In the genomic region with DNA sequence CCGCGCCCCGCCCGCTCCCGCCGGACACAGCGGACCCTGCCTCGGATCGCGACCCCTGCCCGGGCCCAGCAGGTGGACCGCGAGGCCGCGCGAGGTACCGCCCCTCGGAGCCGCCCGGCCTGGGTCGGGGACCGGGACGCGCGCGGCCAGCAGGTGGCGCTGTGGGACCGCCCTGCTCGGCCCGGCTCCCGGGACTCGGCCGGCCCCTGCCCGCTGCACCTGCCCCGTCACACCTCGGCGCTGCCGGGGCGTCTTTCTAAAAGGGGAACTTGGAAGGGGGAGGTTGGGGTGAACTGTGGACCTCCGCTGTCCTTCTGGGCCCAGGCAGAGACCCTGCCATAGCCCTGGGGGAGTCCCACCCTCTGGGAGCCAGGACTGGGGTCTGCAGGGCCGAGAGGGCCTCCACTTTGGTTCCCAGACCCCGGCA, we compare ENCODE assay signal across 9 cellular contexts. TPM values are rescaled to one million over a fixed set of nuclear protein-coding genes. Genes with fewer than 3 reads are reported as not detected.
DNase-seq lines count a peak whose midpoint lies in the region; ATAC-seq, FAIRE-seq and TF ChIP-seq lines count a peak whose summit lies in the region.
"Had no signal": no experiment of that assay in that cellular context is flagged by ENCODE, and none has a peak within 500 bp of the region (broad histone marks: within the 10 kb centered on the region; RNA-seq: fewer than 3 reads in every experiment).

No MANE protein-coding gene starts in this region.

- WGBS in hepatocyte (ENCODE audit: low lambda C conversion rate, missing lambda C conversion rate) = 7% methylated on average over 23 of the region's 42 CpGs
- 2 to 4% (median 3%) methylated on average over 13 to 42 of the region's 42 CpGs for WGBS in small intestine, 3 donors

- no peaks in the 10 kb centered on the region for H4K20me1 ChIP-seq in SU-DHL-6 (ENCODE audit: low read depth, low read length)
- no peaks in the 10 kb centered on the region for H4K20me1 ChIP-seq in hepatocyte (ENCODE audit: insufficient read depth, poor library complexity, severe bottlenecking)

- peaks cover 31% of the 10 kb centered on the region for H3K4me1 Mint-ChIP-seq in activated naive CD8-positive, alpha-beta T cell treated with anti-CD3 and anti-CD28 coated beads, Interleukin-2, amount 10 ng/mL, durations not matched to agents 7 days and 5 days

- H2AFZ ChIP-seq in SU-DHL-6 (ENCODE audit: low read depth, low read length, severe bottlenecking) = no peak overlapping the region
- no peak overlapping the region for H2AFZ ChIP-seq in hepatocyte

- H3K4me1 ChIP-seq in hepatocyte (ENCODE audit: insufficient read depth) (peaks cover 10% of the 10 kb centered on the region), small intestine (ENCODE audit: control insufficient read depth in 2 of 2, insufficient read depth in 1 of 2, low read depth in 1 of 2, low read length in 1 of 2) (no peaks in the 10 kb centered on the region)

- peaks cover 31% of the 10 kb centered on the region for H3F3A ChIP-seq in SU-DHL-6 (ENCODE audit: insufficient read depth)

- FAIRE-seq in small intestine (lab: Jason Lieb, UNC) = no peak

- H3K27me3 ChIP-seq in SU-DHL-6 (ENCODE audit: low read length) (no peaks in the 10 kb centered on the region), hepatocyte (no peaks in the 10 kb centered on the region), small intestine (ENCODE audit: control insufficient read depth in 2 of 2, insufficient read depth in 2 of 2, low read length in 2 of 2) (no peaks in the 10 kb centered on the region)

- H3K79me2 ChIP-seq in SU-DHL-6 (ENCODE audit: insufficient read depth, low read length) (no peaks in the 10 kb centered on the region), hepatocyte (no peaks in the 10 kb centered on the region)

- no peaks in the 10 kb centered on the region for H3K9me2 ChIP-seq in SU-DHL-6 (replicated peaks; ENCODE audit: insufficient read depth, low read length)
- no peaks in the 10 kb centered on the region for H3K9me2 ChIP-seq in hepatocyte (replicated peaks; ENCODE audit: insufficient read depth)

- H3K36me3 ChIP-seq in SU-DHL-6 (ENCODE audit: low read length) (no peaks in the 10 kb centered on the region), hepatocyte (replicated peaks; ENCODE audit: insufficient read depth, low read depth) (no peaks in the 10 kb centered on the region), small intestine (ENCODE audit: control insufficient read depth in 2 of 2, insufficient read depth in 2 of 2, low read length in 2 of 2) (no peaks in the 10 kb centered on the region)

- TF ChIP-seq CTCF in SU-DHL-6 (IDR thresholded peaks at IDR 0.05; ENCODE audit: insufficient read depth, low read length, poor library complexity, severe bottlenecking) (peak; percentile 67), hepatocyte (IDR thresholded peaks at IDR 0.05; ENCODE audit: poor library complexity) (peak; percentile 61)

- DNase-seq in DMS53 (lab: John Stamatoyannopoulos, UW) (peak; percentile 74), hepatocyte (ENCODE audit: low spot score) (peak; percentile 85), putamen (ENCODE audit: low spot score) (no peak), small intestine (no peak)
- DNase-seq in activated naive CD8-positive, alpha-beta T cell treated with anti-CD3 and anti-CD28 coated beads, Interleukin-2, amount 10 ng/mL, durations not matched to agents 7 days and 5 days = peak; percentile 93
- DNase-seq in stimulated activated CD4-positive, alpha-beta T cell treated with anti-CD3 and anti-CD28 coated beads, Interleukin-1b, Interleukin-23, amount 100 ng/mL, for 48 hours = peak; percentile 73

- no peaks in the 10 kb centered on the region for H3K9me3 ChIP-seq in SU-DHL-6 (ENCODE audit: insufficient read depth, low read length)
- no peaks in the 10 kb centered on the region for H3K9me3 ChIP-seq in hepatocyte (ENCODE audit: low read depth)
- H3K9me3 ChIP-seq in small intestine (ENCODE audit: control insufficient read depth, low read depth) = no peaks in the 10 kb centered on the region

- peak; percentile 42 for ATAC-seq in HG02759 (IDR thresholded peaks at IDR 0.05; ENCODE audit: unreplicated experiment)
- ATAC-seq in activated naive CD8-positive, alpha-beta T cell treated with anti-CD3 and anti-CD28 coated beads, Interleukin-2, amount 10 ng/mL, durations not matched to agents 7 days and 5 days (ENCODE audit: low read depth) = peak; percentile 59

- H3K27ac ChIP-seq in SU-DHL-6 (ENCODE audit: low read depth, low read length) (no peak overlapping the region), hepatocyte (no peak overlapping the region), small intestine (ENCODE audit: low read depth in 1 of 2, low read length in 1 of 2) (no peak overlapping the region)

- no peak overlapping the region for H3K4me3 Mint-ChIP-seq in activated naive CD8-positive, alpha-beta T cell treated with anti-CD3 and anti-CD28 coated beads, Interleukin-2, amount 10 ng/mL, durations not matched to agents 7 days and 5 days
- H3K4me3 Mint-ChIP-seq: T-helper 1 cell treated with Interleukin-12 subunit alpha and Interleukin-12 subunit beta and Interleukin-4 antibody, amounts not matched to agents 30 μg/mL and 1 μg/mL, for 36 hours had no signal

- no peak overlapping the region for H3K27ac Mint-ChIP-seq in activated naive CD8-positive, alpha-beta T cell treated with anti-CD3 and anti-CD28 coated beads, Interleukin-2, amount 10 ng/mL, durations not matched to agents 7 days and 5 days
- H3K27ac Mint-ChIP-seq: T-helper 1 cell treated with Interleukin-12 subunit alpha and Interleukin-12 subunit beta and Interleukin-4 antibody, amounts not matched to agents 30 μg/mL and 1 μg/mL, for 36 hours had no signal

- H3K9ac ChIP-seq in SU-DHL-6 (ENCODE audit: low read length) = no peak overlapping the region

- no peaks in the 10 kb centered on the region for H3K9me3 Mint-ChIP-seq in activated naive CD8-positive, alpha-beta T cell treated with anti-CD3 and anti-CD28 coated beads, Interleukin-2, amount 10 ng/mL, durations not matched to agents 7 days and 5 days
- H3K9me3 Mint-ChIP-seq: T-helper 1 cell treated with Interleukin-12 subunit alpha and Interleukin-12 subunit beta and Interleukin-4 antibody, amounts not matched to agents 30 μg/mL and 1 μg/mL, for 36 hours had no signal

- H3K4me2 ChIP-seq in SU-DHL-6 (ENCODE audit: low read depth, low read length, poor library complexity, severe bottlenecking) (peak overlapping the region; percentile 14), hepatocyte (peak overlapping the region; percentile 75)

- H3K4me3 ChIP-seq in SU-DHL-6 (ENCODE audit: insufficient read depth, low read length, poor library complexity, severe bottlenecking) = no peak overlapping the region
- no peak overlapping the region for H3K4me3 ChIP-seq in hepatocyte
- H3K4me3 ChIP-seq in small intestine (ENCODE audit: low read depth in 1 of 2, low read length in 2 of 2) = no peak overlapping the region

- peaks cover 2% of the 10 kb centered on the region for H3K36me3 Mint-ChIP-seq in activated naive CD8-positive, alpha-beta T cell treated with anti-CD3 and anti-CD28 coated beads, Interleukin-2, amount 10 ng/mL, durations not matched to agents 7 days and 5 days

- H3K27me3 Mint-ChIP-seq in activated naive CD8-positive, alpha-beta T cell treated with anti-CD3 and anti-CD28 coated beads, Interleukin-2, amount 10 ng/mL, durations not matched to agents 7 days and 5 days = no peaks in the 10 kb centered on the region

- POLR2A ChIA-PET in activated naive CD8-positive, alpha-beta T cell treated with anti-CD3 and anti-CD28 coated beads, Interleukin-2, amount 10 ng/mL, durations not matched to agents 7 days and 5 days (lab: Charles Lee) = interaction anchor here (1.1 kb wide), 1 partner anchor 101 kb away, joined by 6 read pairs; no protein-coding TSS in a partner anchor

RNA-seq across cellular contexts. Expression of a gene that starts 11.1 kb away (rescaled TPM):
- 10 to 100 TPM; 40.3 to 41.0 TPM for total RNA-seq in activated naive CD8-positive, alpha-beta T cell treated with anti-CD3 and anti-CD28 coated beads, Interleukin-2, amount 10 ng/mL, durations not matched to agents 7 days and 5 days
- 61.9 and 79.7 TPM in 2 replicates for total RNA-seq in hepatocyte
- 129 and 151 TPM in 2 replicates for polyA plus RNA-seq in hepatocyte
- polyA plus RNA-seq in small intestine = 100 to 1,000 TPM in 1 of 3 donors, 10 to 100 TPM in 2; 11.9 to 107 (median 20.8) TPM

RNA-seq across cellular contexts. Expression of a gene that starts 11.3 kb away (rescaled TPM):
- total RNA-seq in activated naive CD8-positive, alpha-beta T cell treated with anti-CD3 and anti-CD28 coated beads, Interleukin-2, amount 10 ng/mL, durations not matched to agents 7 days and 5 days = 10 to 100 TPM; 18.0 to 20.2 TPM
- total RNA-seq in hepatocyte = 22.4 and 30.8 TPM in 2 replicates
- 62.6 and 69.6 TPM in 2 replicates for polyA plus RNA-seq in hepatocyte
- polyA plus RNA-seq in small intestine = 10 to 100 TPM in 1 of 3 donors, 1 to 10 TPM in 2; 9.4 to 15.2 (median 9.5) TPM

RNA-seq across cellular contexts. Expression of a gene that starts 31.0 kb away (rescaled TPM):
- total RNA-seq in activated naive CD8-positive, alpha-beta T cell treated with anti-CD3 and anti-CD28 coated beads, Interleukin-2, amount 10 ng/mL, durations not matched to agents 7 days and 5 days = 10 to 100 TPM; 44.3 to 48.5 TPM
- total RNA-seq in hepatocyte = 71.8 and 81.1 TPM in 2 replicates
- polyA plus RNA-seq in hepatocyte = 131 and 138 TPM in 2 replicates
- 10 to 100 TPM; 35.7 to 72.2 (median 49.4) TPM for polyA plus RNA-seq in small intestine

Comparison
In these comparisons a context has a peak if more than half of its experiments do, and no peak if none do; other contexts are left out.
1. DNase-seq: peak in DMS53 (single experiment), activated naive CD8-positive, alpha-beta T cell treated with anti-CD3 and anti-CD28 coated beads, Interleukin-2, amount 10 ng/mL, durations not matched to agents 7 days and 5 days (single experiment), hepatocyte (single experiment) and stimulated activated CD4-positive, alpha-beta T cell treated with anti-CD3 and anti-CD28 coated beads, Interleukin-1b, Interleukin-23, amount 100 ng/mL, for 48 hours (single experiment); none in putamen (single experiment) and small intestine (single experiment).